ENCODE assay signal across 6 cellular contexts in genomic region chr16:19560078-19560477, GRCh38.
"Had no signal": no experiment of that assay in that cellular context is flagged by ENCODE, and none has a peak within 500 bp of the region (broad histone marks: within the 10 kb centered on the region; RNA-seq: fewer than 3 reads in every experiment).

No MANE protein-coding gene starts in this region.

- H3K9me3 Mint-ChIP-seq: HFFc6 had no signal

- DNase-seq: GOT3 had no signal

- H3K4me1 ChIP-seq: HAP-1 had no signal

- H2AFZ ChIP-seq: GM23248 had no signal

- H3K27ac Mint-ChIP-seq: HFFc6 had no signal

- H3K4me3 ChIP-seq: GM23248, HAP-1 had no signal

- H3K4me3 Mint-ChIP-seq: HFFc6 had no signal

- ATAC-seq: HCT116 had no signal

- H3K36me3 ChIP-seq: HAP-1 had no signal

- H3K27ac ChIP-seq: GM23248, HL-60 had no signal

- H3K9ac ChIP-seq: GM23248 had no signal

- H3K9me3 ChIP-seq: HAP-1 had no signal
